ENCODE assay signal across 20 cellular contexts in genomic region chr2:219020604-219021365, GRCh38. TPM values are rescaled to one million over a fixed set of nuclear protein-coding genes. Genes with fewer than 3 reads are reported as not detected.
DNase-seq lines count a peak whose midpoint lies in the region; ATAC-seq and TF ChIP-seq lines count a peak whose summit lies in the region.
"Had no signal": no experiment of that assay in that cellular context is flagged by ENCODE, and none has a peak within 500 bp of the region (broad histone marks: within the 10 kb centered on the region; RNA-seq: fewer than 3 reads in every experiment).

No MANE protein-coding gene starts in this region.

- intact Hi-C loops in PC-3 (cut with micrococcal nuclease): no loop called here
- intact Hi-C loops in stomach (cut with DNase I; ENCODE audit: low total_unique reads): loop anchor here (10.0 kb wide), 2 partner anchors 134 to 284 kb away; partner anchors contain the start of gene PTPRN

- 49 to 69% (median 64%) methylated on average over 9 to 11 of the region's 11 CpGs for WGBS in stomach, 5 donors

- no peak overlapping the region for H3K9ac ChIP-seq in PC-3 (ENCODE audit: low read length)

- H3K4me3 ChIP-seq in PC-3 (ENCODE audit: low read length) (no peak overlapping the region), stomach (no peak overlapping the region)
- H3K4me3 ChIP-seq: A549 had no signal

- no peaks in the 10 kb centered on the region for H3K79me2 ChIP-seq in PC-3 (ENCODE audit: low read length)

- no peak overlapping the region for H3K4me2 ChIP-seq in PC-3 (ENCODE audit: low read length)
- H3K4me2 ChIP-seq: A549 had no signal

- H3K9me3 ChIP-seq in PC-3 (ENCODE audit: low read length) (no peaks in the 10 kb centered on the region), stomach (no peaks in the 10 kb centered on the region)
- H3K9me3 ChIP-seq: A549 had no signal

- no peaks in the 10 kb centered on the region for H3F3A ChIP-seq in PC-3 (ENCODE audit: low read length, unreplicated experiment)

- no peaks in the 10 kb centered on the region for H4K20me1 ChIP-seq in PC-3 (ENCODE audit: low read length)

- TF ChIP-seq CTCF in PC-3 (conservative IDR thresholded peaks at IDR 0.05; ENCODE audit: low read depth, low read length): no peak
- no peak for TF ChIP-seq CTCF in stomach (IDR thresholded peaks at IDR 0.05)

- CTCF ChIA-PET in PC-3 (lab: Charles Lee): interaction anchor here (0.6 kb wide), 1 partner anchor 124 kb away, joined by 3 read pairs; no protein-coding TSS in a partner anchor

- H3K4me1 ChIP-seq in PC-3 (ENCODE audit: insufficient read depth, low read length) (no peaks in the 10 kb centered on the region), stomach (no peaks in the 10 kb centered on the region)
- H3K4me1 ChIP-seq: A549 had no signal

- DNase-seq in SIG-M5 treated with dmso at 0.1 percent for 504 hours (lab: John Stamatoyannopoulos, UW; ENCODE audit: unreplicated experiment) (peak; percentile 15), SIG-M5 (lab: John Stamatoyannopoulos, UW) (no peak), PC-3 (peak; percentile 26), stomach (peak; percentile 54), COR-L47 (lab: John Stamatoyannopoulos, UW) (no peak), DMS79 (lab: John Stamatoyannopoulos, UW) (no peak)
- DNase-seq: activated effector memory CD4-positive, alpha-beta T cell treated with anti-CD3 and anti-CD28 coated beads, Interleukin-2, amount 50 U/mL, for 16 hours; activated naive CD8-positive, alpha-beta T cell treated with anti-CD3 and anti-CD28 coated beads, Interleukin-2, amount 50 U/mL, for 24 hours; cortex of kidney; GOT3; naive B cell; NCI-H187 treated with DMSO at 0.1 percent for 48 hours had no signal

- POLR2A ChIA-PET in PC-3 (lab: Charles Lee; ENCODE audit: unreplicated experiment): no interaction called here

- no peak overlapping the region for H2AFZ ChIP-seq in PC-3 (ENCODE audit: low read length)

- H3K36me3 ChIP-seq in PC-3 (ENCODE audit: low read depth, low read length) (no peaks in the 10 kb centered on the region), stomach (no peaks in the 10 kb centered on the region)

- TF ChIP-seq POLR2A in stomach (IDR thresholded peaks at IDR 0.05): no peak

- no TSS peak for BruUV-seq in PC-3 (replicated peaks; lab: Mats Ljungman, UMichigan)

- H3K9me2 ChIP-seq in PC-3 (replicated peaks; ENCODE audit: low read length): no peaks in the 10 kb centered on the region

- H3K27me3 ChIP-seq in PC-3 (ENCODE audit: low read length): no peaks in the 10 kb centered on the region
- peaks cover 0 to 44% (median 0%) of the 10 kb centered on the region in 3 donors for H3K27me3 ChIP-seq in stomach

- no peak overlapping the region for H3K27ac ChIP-seq in PC-3 (ENCODE audit: low read length)
- H3K27ac ChIP-seq in stomach: no peak overlapping the region
- H3K27ac ChIP-seq: A549 had no signal

- ATAC-seq in PC-3 (no peak), esophagus mucosa (peak; percentile 25), HG02610 (IDR thresholded peaks at IDR 0.05; ENCODE audit: unreplicated experiment) (no peak)
- ATAC-seq: A549; activated naive CD8-positive, alpha-beta T cell treated with anti-CD3 and anti-CD28 coated beads, Interleukin-2, amount 50 U/mL, for 24 hours had no signal

- TF ChIP-seq EP300 in stomach (IDR thresholded peaks at IDR 0.05): no peak

RNA-seq across cellular contexts. Expression of gene CFAP65, which starts 20.5 kb away (rescaled TPM):
- 0.17 and 0.18 TPM in 2 replicates for total RNA-seq in PC-3 (2014; rRNA removed)
- total RNA-seq in esophagus mucosa: not detected
- total RNA-seq in stomach: 1 to 10 TPM in 1 of 5 donors, not detected in 4; 2.6 TPM
- under 1 TPM in 1 of 3 donors, not detected in 2; 0.10 TPM for polyA plus RNA-seq in stomach
- total RNA-seq: fibroblast of lung, mesenteric fat pad, ureter had no signal
- polyA plus RNA-seq: BJ, fibroblast of lung had no signal

RNA-seq across cellular contexts. Expression of gene CRYBA2, which starts 27.6 kb away (rescaled TPM):
- total RNA-seq in PC-3 (2014; rRNA removed) (6.4 and 13.5 TPM in 2 replicates), esophagus mucosa (not detected), stomach (1 to 10 TPM in 1 of 5 donors, not detected in 4; 2.8 TPM)
- polyA plus RNA-seq in stomach: 1 to 10 TPM; 1.2 to 7.5 (median 3.7) TPM
- total RNA-seq: fibroblast of lung, mesenteric fat pad, omental fat pad, ureter had no signal
- polyA plus RNA-seq: A549, fibroblast of lung had no signal

RNA-seq across cellular contexts. Expression of gene FEV, which starts 35.8 kb away (rescaled TPM):
- total RNA-seq in PC-3 (2014; rRNA removed) (0.07 TPM in 1 of 2 replicates, not detected in the other), esophagus mucosa (not detected), stomach (1 to 10 TPM in 1 of 5 donors, not detected in 4; 1.3 TPM)
- 1 to 10 TPM in 1 of 3 donors, under 1 TPM in 2; 0.28 to 6.4 (median 0.87) TPM for polyA plus RNA-seq in stomach
- total RNA-seq: fibroblast of lung, mesenteric fat pad, omental fat pad, ureter had no signal
- polyA plus RNA-seq: A549, BJ, fibroblast of lung had no signal

RNA-seq across cellular contexts. Expression of gene IHH, which starts 39.9 kb away (rescaled TPM):
- total RNA-seq in PC-3 (2014; rRNA removed): 0.07 TPM in 1 of 2 replicates, not detected in the other
- 0.08 TPM for total RNA-seq in esophagus mucosa
- 10 to 100 TPM in 4 of 5 donors, under 1 TPM in 1; 0.58 to 59.1 (median 16.5) TPM for total RNA-seq in stomach
- 1 to 10 TPM; 6.4 to 9.0 (median 7.8) TPM for polyA plus RNA-seq in stomach
- total RNA-seq: fibroblast of lung, ureter had no signal
- polyA plus RNA-seq: fibroblast of lung had no signal

Comparison
In these comparisons a context has a peak if more than half of its experiments do, and no peak if none do; other contexts are left out.
1. DNase-seq: peak in SIG-M5 treated with dmso at 0.1 percent for 504 hours (single experiment), PC-3 (single experiment) and stomach (single experiment); none in SIG-M5 (single experiment), COR-L47 (single experiment) and DMS79 (single experiment).